Comparison of ENCODE assay signal across 8 cellular contexts in genomic region chr2:183125659-183126341, GRCh38. TPM values are rescaled to one million over a fixed set of nuclear protein-coding genes. Genes with fewer than 3 reads are reported as not detected.
DNase-seq lines count a peak whose midpoint lies in the region; ATAC-seq and TF ChIP-seq lines count a peak whose summit lies in the region.

No MANE protein-coding gene starts in this region.

- no peak for TF ChIP-seq CTCF in AG10803 (conservative IDR thresholded peaks at IDR 0.05; ENCODE audit: low read length)
- no peak for TF ChIP-seq CTCF in WI38 (IDR thresholded peaks at IDR 0.05; ENCODE audit: low read depth, low read length)
- no peak for TF ChIP-seq CTCF in ascending aorta (IDR thresholded peaks at IDR 0.05)

- DNase-seq in AG10803 (ENCODE audit: low read depth) = no peak
- no peak for DNase-seq in H7
- no peak for DNase-seq in immature natural killer cell
- DNase-seq in iPS-NIHi7 (ENCODE audit: extremely low spot score) = no peak
- DNase-seq in iPS-NIHi11 (ENCODE audit: low spot score) = no peak
- DNase-seq in ascending aorta (ENCODE audit: low spot score in 2 of 2) = no peak

- H3K4me3 ChIP-seq in AG10803 (ENCODE audit: low read length) (peak overlapping the region; percentile 24), H7 (ENCODE audit: insufficient read depth, low read depth, low read length) (peak overlapping the region; percentile 17), WI38 (ENCODE audit: low read depth, low read length) (peak overlapping the region; percentile 95; the same call in 1 of the 2 replicates), ascending aorta (peak overlapping the region in 1 of 2 donors; percentile 94)

- peaks cover 0 to 7% of the 10 kb centered on the region in 2 donors for H3K4me1 ChIP-seq in ascending aorta

- peaks cover 4 to 6% (median 5%) of the 10 kb centered on the region in 3 donors for H3K36me3 Mint-ChIP-seq in immature natural killer cell

- H3K4me3 Mint-ChIP-seq in immature natural killer cell = peak overlapping the region; percentile 88 to 99 (median 98)

- H3K36me3 ChIP-seq in H7 (replicated peaks; ENCODE audit: control insufficient read depth, insufficient read depth, low read length) (peaks cover 2% of the 10 kb centered on the region; the same call in 1 of the 2 replicates), ascending aorta (peaks cover 0 to 4% of the 10 kb centered on the region in 2 donors)

- intact Hi-C loops in ascending aorta (cut with DNase I) = loop anchor here (2.0 kb wide), 2 partner anchors 87 to 409 kb away; partner anchors contain the start of genes DNAJC10 and NCKAP1

- H3K27me3 ChIP-seq in H7 (ENCODE audit: control insufficient read depth, insufficient read depth, low read length) (no peaks in the 10 kb centered on the region), ascending aorta (no peaks in the 10 kb centered on the region)

- H3K9me3 ChIP-seq in ascending aorta = no peaks in the 10 kb centered on the region

- no peak for ATAC-seq in HG02678 (IDR thresholded peaks at IDR 0.05; ENCODE audit: unreplicated experiment)

- peaks cover 0 to 8% (median 3%) of the 10 kb centered on the region in 3 donors for H3K27me3 Mint-ChIP-seq in immature natural killer cell (ENCODE audit: low read depth in 3 of 3)

- H3K27ac Mint-ChIP-seq in immature natural killer cell = peak overlapping the region in 1 of 6 donors; percentile 94

- H3K4me1 Mint-ChIP-seq in immature natural killer cell = peaks cover 22 to 35% of the 10 kb centered on the region in 2 donors

- no peak overlapping the region for H3K27ac ChIP-seq in ascending aorta

- no peaks in the 10 kb centered on the region for H3K9me3 Mint-ChIP-seq in immature natural killer cell

RNA-seq across cellular contexts. Expression of gene NUP35, which starts 1.6 kb away (rescaled TPM):
- total RNA-seq in H7 (2014; rRNA removed; shearing (Covaris generic)) = 33.4 and 38.4 TPM in 2 replicates
- 1 to 10 TPM; 2.4 to 6.1 (median 5.0) TPM for polyA plus RNA-seq in immature natural killer cell
- total RNA-seq in ascending aorta = not detected

RNA-seq across cellular contexts. Expression of gene DUSP19, which starts 47.3 kb away (rescaled TPM):
- 0.66 and 1.3 TPM in 2 replicates for total RNA-seq in H7 (2014; rRNA removed; shearing (Covaris generic))
- polyA plus RNA-seq in immature natural killer cell = 1 to 10 TPM in 1 of 3 donors, under 1 TPM in 1, not detected in 1; 0.91 to 1.3 TPM
- total RNA-seq in ascending aorta = 1.3 TPM

Comparison
In these comparisons a context has a peak if more than half of its experiments do, and no peak if none do; other contexts are left out.
1. RNA of gene NUP35, which starts 1.6 kb away (total RNA-seq): 33.4 to 38.4 TPM in H7; not detected in ascending aorta (single experiment); every median in the first group is over 10 times any median in the second.